Comparison of ENCODE assay signal across 8 cellular contexts in the genomic region with DNA sequence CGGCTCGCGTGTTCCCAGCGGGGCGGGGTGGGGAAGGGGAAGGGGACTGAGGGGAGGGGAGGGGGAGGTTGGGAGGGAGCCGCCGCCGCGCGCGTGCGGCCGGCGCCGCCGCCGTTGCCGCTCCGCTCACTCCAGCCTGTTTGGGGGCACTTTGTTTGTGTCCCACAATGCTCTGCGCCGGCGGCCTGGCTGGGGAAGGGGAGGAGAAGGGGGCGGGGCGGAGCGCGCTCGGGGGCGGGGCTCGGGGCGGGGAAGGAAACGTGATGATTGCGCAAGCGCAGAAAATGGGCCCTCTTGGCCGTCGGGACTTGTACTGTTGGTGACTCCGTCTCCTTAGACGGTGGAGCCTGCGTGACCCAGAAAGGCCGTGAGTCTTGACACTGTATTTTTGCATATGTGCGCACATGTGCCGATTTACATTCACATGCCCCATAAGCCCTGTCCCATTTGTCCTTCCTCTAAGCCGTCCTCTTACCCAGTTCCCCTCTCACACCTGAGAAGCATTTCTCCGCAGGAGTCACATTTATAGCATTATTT. TPM values are rescaled to one million over a fixed set of nuclear protein-coding genes. Genes with fewer than 3 reads are reported as not detected.
DNase-seq lines count a peak whose midpoint lies in the region; ATAC-seq and TF ChIP-seq lines count a peak whose summit lies in the region.

Gene ZBTB44, minus strand, starts transcription at position 169 of the 537 bp plus-strand sequence. CDS start 53,044 bp downstream, outside the sequence.

- intact Hi-C loops in left cardiac atrium (cut with DNase I) (loop anchor here in 1 of 2 donors (5.0 kb wide), 1 partner anchor 238 kb away; no protein-coding TSS in a partner anchor), upper lobe of right lung (cut with DNase I) (no loop called here)

- no peaks in the 10 kb centered on the region for H3K27me3 ChIP-seq in upper lobe of right lung

- H3K4me1 Mint-ChIP-seq in progenitor cell of endocrine pancreas (ENCODE audit: low read depth), result peaks cover 46% of the 10 kb centered on the region

- peaks cover 21% of the 10 kb centered on the region for H3K4me1 ChIP-seq in upper lobe of right lung

- H3K27ac Mint-ChIP-seq in progenitor cell of endocrine pancreas, result peak within 1 kb of the TSS; percentile 97

- H3K27me3 Mint-ChIP-seq in progenitor cell of endocrine pancreas, result no peaks in the 10 kb centered on the region

- ATAC-seq in HG02678 (IDR thresholded peaks at IDR 0.05; ENCODE audit: unreplicated experiment), result peak; percentile 59
- ATAC-seq in left cardiac atrium, result peak; percentile 97 to 98
- peak; percentile 96 for ATAC-seq in upper lobe of right lung

- peak within 1 kb of the TSS; percentile 96 for H3K4me3 ChIP-seq in GM12865 (ENCODE audit: low read depth, low read length)
- peak within 1 kb of the TSS; percentile 89 for H3K4me3 ChIP-seq in upper lobe of right lung

- H3K36me3 ChIP-seq in upper lobe of right lung, result no peaks in the 10 kb centered on the region

- H3K36me3 Mint-ChIP-seq in progenitor cell of endocrine pancreas (ENCODE audit: insufficient read depth), result no peaks in the 10 kb centered on the region

- H3K9me3 ChIP-seq in upper lobe of right lung, result no peaks in the 10 kb centered on the region

- peak within 1 kb of the TSS; percentile 91 for H3K4me3 Mint-ChIP-seq in progenitor cell of endocrine pancreas (ENCODE audit: low read depth)

- peak; percentile 94 for DNase-seq in GM12865 (ENCODE audit: low read depth)
- peak; percentile 83 for DNase-seq in NCI-H1417 treated with DMSO at 0.1 percent for 48 hours (lab: John Stamatoyannopoulos, UW)
- DNase-seq in T-helper 1 cell, result peak; percentile 82 to 90 (median 88)
- peak; percentile 79 for DNase-seq in amniotic epithelial cell (ENCODE audit: low read depth)
- DNase-seq in left cardiac atrium, result peak; percentile 94
- DNase-seq in progenitor cell of endocrine pancreas (ENCODE audit: low spot score, unreplicated experiment), result peak; percentile 85
- peak; percentile 96 for DNase-seq in upper lobe of right lung

- no peaks in the 10 kb centered on the region for H3K9me3 Mint-ChIP-seq in progenitor cell of endocrine pancreas (ENCODE audit: low read depth)

- no peak for TF ChIP-seq CTCF in GM12865 (IDR thresholded peaks at IDR 0.05; ENCODE audit: insufficient read depth, low read depth, low read length, missing control alignments)
- TF ChIP-seq CTCF in progenitor cell of endocrine pancreas (IDR thresholded peaks at IDR 0.05; ENCODE audit: unreplicated experiment), result no peak
- no peak for TF ChIP-seq CTCF in upper lobe of right lung (IDR thresholded peaks at IDR 0.05)

- H3K27ac ChIP-seq in upper lobe of right lung, result peak within 1 kb of the TSS; percentile 90

RNA-seq across cellular contexts. Expression of gene ZBTB44, which starts in this region (rescaled TPM):
- total RNA-seq in left cardiac atrium, result 10 to 100 TPM; 37.5 to 40.7 TPM
- total RNA-seq in progenitor cell of endocrine pancreas, result 40.9 and 42.5 TPM in 2 replicates
- total RNA-seq in upper lobe of right lung, result 52.9 TPM

Comparison
In these comparisons a context has a peak if more than half of its experiments do, and no peak if none do; other contexts are left out.
1. Peak in every context shown above with its lines: DNase-seq, ATAC-seq, H3K4me3 ChIP-seq and H3K27ac ChIP-seq.